ENCODE assay signal across 16 cellular contexts in the genomic region with DNA sequence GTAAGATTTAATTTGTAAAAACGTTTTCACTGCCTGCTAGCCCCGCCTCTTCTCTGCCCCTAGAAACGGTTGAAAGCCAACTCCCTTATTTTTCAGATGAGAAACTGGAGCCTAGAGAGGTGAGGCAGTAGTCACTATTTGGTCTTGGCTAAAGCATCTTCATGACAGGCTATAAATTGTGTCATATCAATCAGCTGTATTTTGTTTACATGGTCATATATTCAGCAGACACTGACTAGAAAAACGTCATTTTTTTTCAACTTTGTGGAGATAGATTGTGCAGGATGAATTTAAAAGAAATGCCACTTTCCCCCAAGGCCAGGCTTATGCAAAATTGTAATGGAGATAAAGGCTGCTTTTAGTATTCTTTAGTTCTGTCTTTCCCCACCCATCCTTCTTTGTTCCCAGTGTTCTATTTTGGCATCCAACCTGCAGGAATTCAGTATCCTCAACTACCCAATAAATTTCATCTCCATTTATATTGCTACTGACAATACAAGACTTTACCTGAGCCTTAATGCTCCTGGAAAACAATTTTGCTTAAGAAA.
"Had no signal": no experiment of that assay in that cellular context is flagged by ENCODE, and none has a peak within 500 bp of the region (broad histone marks: within the 10 kb centered on the region; RNA-seq: fewer than 3 reads in every experiment).

No MANE protein-coding gene starts in this region.

- H3K4me3 ChIP-seq: coronary artery, dorsolateral prefrontal cortex, esophagus muscularis mucosa, gastrocnemius medialis, heart right ventricle, right atrium auricular region, sigmoid colon, skin epidermis had no signal

- H3K4me1 ChIP-seq: esophagus muscularis mucosa, gastrocnemius medialis, heart right ventricle, right atrium auricular region, sigmoid colon had no signal

- ATAC-seq: gastrocnemius medialis; heart right ventricle; naive thymus-derived CD4-positive, alpha-beta T cell had no signal

- H3K27ac ChIP-seq: coronary artery, dorsolateral prefrontal cortex, epithelial cell of prostate, esophagus muscularis mucosa, gastrocnemius medialis, heart right ventricle, right atrium auricular region, sigmoid colon, skin epidermis had no signal

- H3K36me3 Mint-ChIP-seq: naive thymus-derived CD4-positive, alpha-beta T cell had no signal

- H3K9me3 ChIP-seq: esophagus muscularis mucosa, gastrocnemius medialis, right atrium auricular region, sigmoid colon had no signal

- H3K36me3 ChIP-seq: esophagus muscularis mucosa, gastrocnemius medialis, heart right ventricle, right atrium auricular region, sigmoid colon had no signal

- H3K4me3 Mint-ChIP-seq: naive thymus-derived CD4-positive, alpha-beta T cell had no signal

- DNase-seq: dorsolateral prefrontal cortex; effector CD8-positive, alpha-beta T cell; gastrocnemius medialis; heart right ventricle; hypothalamus; kidney glomerular epithelial cell; naive thymus-derived CD4-positive, alpha-beta T cell; posterior cingulate gyrus; sigmoid colon; stimulated activated naive CD4-positive, alpha-beta T cell treated with Interleukin-2 at 50 U/mL for 16 hours; trophoblast cell had no signal

- H3K27me3 ChIP-seq: esophagus muscularis mucosa, gastrocnemius medialis, heart right ventricle, right atrium auricular region, sigmoid colon had no signal

- H3K27ac Mint-ChIP-seq: naive thymus-derived CD4-positive, alpha-beta T cell had no signal
